27 cellular contexts compared by ENCODE assay signal in genomic region chr12:57729321-57729844, GRCh38. TPM values are rescaled to one million over a fixed set of nuclear protein-coding genes. Genes with fewer than 3 reads are reported as not detected.
DNase-seq lines count a peak whose midpoint lies in the region; ATAC-seq lines count a peak whose summit lies in the region.
"Had no signal": no experiment of that assay in that cellular context is flagged by ENCODE, and none has a peak within 500 bp of the region (broad histone marks: within the 10 kb centered on the region; RNA-seq: fewer than 3 reads in every experiment).

No MANE protein-coding gene starts in this region.

- ATAC-seq in activated naive CD8-positive, alpha-beta T cell treated with anti-CD3 and anti-CD28 coated beads, Interleukin-2, amount 10 ng/mL, durations not matched to agents 7 days and 5 days (ENCODE audit: low read depth): no peak
- ATAC-seq: gastrocnemius medialis, HCT116, HepG2, natural killer cell, pancreas had no signal

- H3K4me3 ChIP-seq in H7 (ENCODE audit: insufficient read depth, low read depth, low read length): no peak overlapping the region
- H3K4me3 ChIP-seq: gastrocnemius medialis, lung, pancreas had no signal

- peak; percentile 19 for DNase-seq in activated naive CD8-positive, alpha-beta T cell treated with anti-CD3 and anti-CD28 coated beads, Interleukin-2, amount 10 ng/mL, durations not matched to agents 7 days and 5 days
- DNase-seq in activated naive CD8-positive, alpha-beta T cell treated with anti-CD3 and anti-CD28 coated beads for 36 hours: no peak
- peak; percentile 16 for DNase-seq in H7
- DNase-seq in islet precursor cell: peak; percentile 48
- DNase-seq in AG08396 (ENCODE audit: low spot score): no peak
- no peak for DNase-seq in SHP77 (lab: John Stamatoyannopoulos, UW)
- DNase-seq in epidermal melanocyte (ENCODE audit: insufficient read length, low spot score): no peak
- DNase-seq: activated CD4-positive, alpha-beta T cell treated with anti-CD3 and anti-CD28 coated beads, Interleukin-2, amount 50 U/mL, for 4 hours; activated gamma-delta T cell; BE2C; caudate nucleus; dermis blood vessel endothelial cell; DMS53; gastrocnemius medialis; MM.1S; natural killer cell; NCI-H1417; NCI-H2081; NCI-H524 treated with DMSO at 0.1 percent for 48 hours; NK-92 treated with Interleukin-12 subunit alpha and Interleukin-12 subunit beta, amount 100 ng/mL, for 24 hours; pancreas; SK-N-SH; small intestine; stimulated activated naive CD4-positive, alpha-beta T cell had no signal

- peaks cover 43% of the 10 kb centered on the region for H3K36me3 Mint-ChIP-seq in activated naive CD8-positive, alpha-beta T cell treated with anti-CD3 and anti-CD28 coated beads, Interleukin-2, amount 10 ng/mL, durations not matched to agents 7 days and 5 days
- H3K36me3 Mint-ChIP-seq in activated naive CD8-positive, alpha-beta T cell treated with anti-CD3 and anti-CD28 coated beads for 36 hours: peaks cover 12% of the 10 kb centered on the region

- H3K4me1 Mint-ChIP-seq in activated naive CD8-positive, alpha-beta T cell treated with anti-CD3 and anti-CD28 coated beads, Interleukin-2, amount 10 ng/mL, durations not matched to agents 7 days and 5 days: peaks cover 7% of the 10 kb centered on the region
- peaks cover 2% of the 10 kb centered on the region for H3K4me1 Mint-ChIP-seq in activated naive CD8-positive, alpha-beta T cell treated with anti-CD3 and anti-CD28 coated beads for 36 hours

- H3K27ac Mint-ChIP-seq in activated naive CD8-positive, alpha-beta T cell treated with anti-CD3 and anti-CD28 coated beads, Interleukin-2, amount 10 ng/mL, durations not matched to agents 7 days and 5 days: peak overlapping the region; percentile 51
- H3K27ac Mint-ChIP-seq in activated naive CD8-positive, alpha-beta T cell treated with anti-CD3 and anti-CD28 coated beads for 36 hours: no peak overlapping the region
- H3K27ac Mint-ChIP-seq: natural killer cell had no signal

- no peak overlapping the region for H3K4me3 Mint-ChIP-seq in activated naive CD8-positive, alpha-beta T cell treated with anti-CD3 and anti-CD28 coated beads, Interleukin-2, amount 10 ng/mL, durations not matched to agents 7 days and 5 days
- H3K4me3 Mint-ChIP-seq in activated naive CD8-positive, alpha-beta T cell treated with anti-CD3 and anti-CD28 coated beads for 36 hours: no peak overlapping the region
- H3K4me3 Mint-ChIP-seq: natural killer cell had no signal

- H3K36me3 ChIP-seq in H7 (replicated peaks; ENCODE audit: control insufficient read depth, insufficient read depth, low read length): no peaks in the 10 kb centered on the region
- H3K36me3 ChIP-seq: BE2C, gastrocnemius medialis, pancreas had no signal

- H3K27me3 ChIP-seq in H7 (ENCODE audit: control insufficient read depth, insufficient read depth, low read length): peaks cover 91% of the 10 kb centered on the region
- H3K27me3 ChIP-seq: BE2C, pancreas had no signal

- POLR2A ChIA-PET in activated naive CD8-positive, alpha-beta T cell treated with anti-CD3 and anti-CD28 coated beads, Interleukin-2, amount 10 ng/mL, durations not matched to agents 7 days and 5 days (lab: Charles Lee): interaction anchor here (0.7 to 1.8 kb wide), 3 partner anchors 9 to 15 kb away, joined by 3 to 8 read pairs (median 5); partner anchors contain the start of gene TSPAN31

- no peaks in the 10 kb centered on the region for H3K9me3 Mint-ChIP-seq in activated naive CD8-positive, alpha-beta T cell treated with anti-CD3 and anti-CD28 coated beads, Interleukin-2, amount 10 ng/mL, durations not matched to agents 7 days and 5 days
- no peaks in the 10 kb centered on the region for H3K9me3 Mint-ChIP-seq in activated naive CD8-positive, alpha-beta T cell treated with anti-CD3 and anti-CD28 coated beads for 36 hours
- H3K9me3 Mint-ChIP-seq: natural killer cell had no signal

- no peaks in the 10 kb centered on the region for H3K27me3 Mint-ChIP-seq in activated naive CD8-positive, alpha-beta T cell treated with anti-CD3 and anti-CD28 coated beads, Interleukin-2, amount 10 ng/mL, durations not matched to agents 7 days and 5 days
- H3K27me3 Mint-ChIP-seq in activated naive CD8-positive, alpha-beta T cell treated with anti-CD3 and anti-CD28 coated beads for 36 hours: no peaks in the 10 kb centered on the region

RNA-seq across cellular contexts. Expression of gene AGAP2, which starts 9.2 kb away (rescaled TPM):
- total RNA-seq in activated naive CD8-positive, alpha-beta T cell treated with anti-CD3 and anti-CD28 coated beads, Interleukin-2, amount 10 ng/mL, durations not matched to agents 7 days and 5 days: 10 to 100 TPM; 68.3 to 71.6 TPM
- 10 to 100 TPM; 22.6 to 23.8 TPM for total RNA-seq in activated naive CD8-positive, alpha-beta T cell treated with anti-CD3 and anti-CD28 coated beads for 36 hours
- total RNA-seq in H7 (2014; rRNA removed; shearing (Covaris generic)): 0.30 and 0.35 TPM in 2 replicates

RNA-seq across cellular contexts. Expression of gene TSPAN31, which starts 15.5 kb away (rescaled TPM):
- total RNA-seq in activated naive CD8-positive, alpha-beta T cell treated with anti-CD3 and anti-CD28 coated beads, Interleukin-2, amount 10 ng/mL, durations not matched to agents 7 days and 5 days: 10 to 100 TPM; 19.6 to 23.2 TPM
- 1 to 10 TPM; 5.7 TPM for total RNA-seq in activated naive CD8-positive, alpha-beta T cell treated with anti-CD3 and anti-CD28 coated beads for 36 hours
- 12.9 and 17.6 TPM in 2 replicates for total RNA-seq in H7 (2014; rRNA removed; shearing (Covaris generic))

RNA-seq across cellular contexts. Expression of gene CDK4, which starts 22.7 kb away (rescaled TPM):
- total RNA-seq in activated naive CD8-positive, alpha-beta T cell treated with anti-CD3 and anti-CD28 coated beads, Interleukin-2, amount 10 ng/mL, durations not matched to agents 7 days and 5 days: 100 to 1,000 TPM in 1 of 2 experiments, 10 to 100 TPM in 1; 98.4 to 100 TPM
- 100 to 1,000 TPM; 275 to 304 TPM for total RNA-seq in activated naive CD8-positive, alpha-beta T cell treated with anti-CD3 and anti-CD28 coated beads for 36 hours
- 234 and 275 TPM in 2 replicates for total RNA-seq in H7 (2014; rRNA removed; shearing (Covaris generic))

RNA-seq across cellular contexts. Expression of gene MARCHF9, which starts 25.5 kb away (rescaled TPM):
- total RNA-seq in activated naive CD8-positive, alpha-beta T cell treated with anti-CD3 and anti-CD28 coated beads, Interleukin-2, amount 10 ng/mL, durations not matched to agents 7 days and 5 days: 10 to 100 TPM; 37.1 to 38.3 TPM
- 10 to 100 TPM; 18.2 to 19.2 TPM for total RNA-seq in activated naive CD8-positive, alpha-beta T cell treated with anti-CD3 and anti-CD28 coated beads for 36 hours
- 1.9 and 4.3 TPM in 2 replicates for total RNA-seq in H7 (2014; rRNA removed; shearing (Covaris generic))

RNA-seq across cellular contexts. Expression of gene OS9, which starts 35.5 kb away (rescaled TPM):
- total RNA-seq in activated naive CD8-positive, alpha-beta T cell treated with anti-CD3 and anti-CD28 coated beads, Interleukin-2, amount 10 ng/mL, durations not matched to agents 7 days and 5 days: 100 to 1,000 TPM; 135 to 140 TPM
- 10 to 100 TPM; 53.7 to 59.8 TPM for total RNA-seq in activated naive CD8-positive, alpha-beta T cell treated with anti-CD3 and anti-CD28 coated beads for 36 hours
- total RNA-seq in H7 (2014; rRNA removed; shearing (Covaris generic)): 65.5 and 74.1 TPM in 2 replicates

Comparison
In these comparisons a context has a peak if more than half of its experiments do, and no peak if none do; other contexts are left out.
1. DNase-seq: peak in activated naive CD8-positive, alpha-beta T cell treated with anti-CD3 and anti-CD28 coated beads, Interleukin-2, amount 10 ng/mL, durations not matched to agents 7 days and 5 days (single experiment), H7 (single experiment) and islet precursor cell (single experiment); none in activated naive CD8-positive, alpha-beta T cell treated with anti-CD3 and anti-CD28 coated beads for 36 hours (single experiment), AG08396 (single experiment), SHP77 (0 of 2) and epidermal melanocyte (single experiment).
2. RNA of gene AGAP2, which starts 9.2 kb away (total RNA-seq): 68.3 to 71.6 TPM in activated naive CD8-positive, alpha-beta T cell treated with anti-CD3 and anti-CD28 coated beads, Interleukin-2, amount 10 ng/mL, durations not matched to agents 7 days and 5 days and 22.6 to 23.8 TPM in activated naive CD8-positive, alpha-beta T cell treated with anti-CD3 and anti-CD28 coated beads for 36 hours; 0.30 to 0.35 TPM in H7; every median in the first group is over 10 times any median in the second.